10 cellular contexts compared by ENCODE assay signal in the genomic region with DNA sequence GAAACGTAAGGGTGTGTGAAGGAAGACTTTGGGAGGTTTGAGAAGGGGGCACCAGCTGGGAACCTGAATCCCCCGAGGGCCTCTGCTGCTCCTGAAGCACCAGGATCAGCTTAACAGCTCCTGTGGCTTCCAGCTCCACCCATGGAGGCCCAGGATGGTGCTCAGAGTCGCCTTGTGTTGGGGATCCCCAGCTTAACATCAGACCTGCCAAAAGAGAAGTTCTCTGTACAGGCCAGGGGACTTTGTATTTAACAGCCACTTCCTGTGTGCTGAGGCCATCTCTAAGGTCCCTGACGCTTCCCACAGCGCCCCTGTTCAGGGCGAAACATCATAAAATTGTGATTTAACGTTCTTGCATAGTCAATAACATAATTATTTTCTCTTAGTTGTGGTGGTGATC.
DNase-seq lines count a peak whose midpoint lies in the region; ATAC-seq, FAIRE-seq and TF ChIP-seq lines count a peak whose summit lies in the region.
"Had no signal": no experiment of that assay in that cellular context is flagged by ENCODE, and none has a peak within 500 bp of the region (broad histone marks: within the 10 kb centered on the region; RNA-seq: fewer than 3 reads in every experiment).

No MANE protein-coding gene starts in this region.

- ATAC-seq in GM21381 (IDR thresholded peaks at IDR 0.05; ENCODE audit: unreplicated experiment) (peak; percentile 77), HG03432 (IDR thresholded peaks at IDR 0.05; ENCODE audit: unreplicated experiment) (peak; percentile 92)

- H3K4me3 ChIP-seq in adrenal gland (no peak overlapping the region), right atrium auricular region (no peak overlapping the region)
- H3K4me3 ChIP-seq: esophagus muscularis mucosa had no signal

- WGBS in adrenal gland, 4 donors, result 71 to 80% (median 74%) methylated on average over 6 to 7 of the region's 7 CpGs

- no peak for TF ChIP-seq POLR2A in GM12891 (IDR thresholded peaks at IDR 0.05; ENCODE audit: low read depth, low read length)
- TF ChIP-seq POLR2A in adrenal gland (IDR thresholded peaks at IDR 0.05), result no peak

- H3K4me1 ChIP-seq in adrenal gland (replicated peaks in 1 of 2) (peaks cover 0 to 16% of the 10 kb centered on the region in 2 donors), right atrium auricular region (peaks cover 0 to 16% of the 10 kb centered on the region in 2 donors)

- H3K27ac ChIP-seq in adrenal gland, result no peak overlapping the region
- no peak overlapping the region for H3K27ac ChIP-seq in right atrium auricular region

- DNase-seq in GM12891 (ENCODE audit: insufficient read length, low spot score) (no peak), immature natural killer cell (no peak), adrenal gland (no peak), right atrium auricular region (ENCODE audit: low spot score) (no peak), NCI-H526 treated with DMSO at 0.1 percent for 48 hours (lab: John Stamatoyannopoulos, UW) (no peak)
- DNase-seq in stimulated activated CD4-positive, alpha-beta T cell treated with anti-CD3 and anti-CD28 coated beads, Interleukin-4, amount 100 ng/mL, for 4 hours, result no peak
- DNase-seq: activated CD4-positive, alpha-beta T cell treated with anti-CD3 and anti-CD28 coated beads for 48 hours had no signal

- peaks cover 53 to 79% of the 10 kb centered on the region in 2 donors for H3K4me1 Mint-ChIP-seq in immature natural killer cell

- TF ChIP-seq CTCF in adrenal gland (IDR thresholded peaks at IDR 0.05) (no peak), right atrium auricular region (IDR thresholded peaks at IDR 0.05) (no peak)

- H3K36me3 Mint-ChIP-seq in immature natural killer cell, result peaks cover 6 to 18% (median 8%) of the 10 kb centered on the region in 3 donors

- H3K27me3 ChIP-seq in adrenal gland (no peaks in the 10 kb centered on the region), right atrium auricular region (no peaks in the 10 kb centered on the region)
- H3K27me3 ChIP-seq: esophagus muscularis mucosa had no signal

- no peaks in the 10 kb centered on the region for H3K36me3 ChIP-seq in adrenal gland (replicated peaks in 1 of 2)
- peaks cover 2% of the 10 kb centered on the region for H3K36me3 ChIP-seq in right atrium auricular region

- intact Hi-C loops in adrenal gland (cut with DNase I), result no loop called here

- H3K27ac Mint-ChIP-seq in immature natural killer cell, result peak overlapping the region; percentile 46 to 83 (median 67)

- peaks cover 0 to 3% (median 0%) of the 10 kb centered on the region in 6 donors for H3K9me3 Mint-ChIP-seq in immature natural killer cell

- H3K27me3 Mint-ChIP-seq in immature natural killer cell (ENCODE audit: low read depth in 3 of 3), result peaks cover 0 to 1% (median 0%) of the 10 kb centered on the region in 3 donors

- no peak for FAIRE-seq in GM12891 (lab: Jason Lieb, UNC)

- H3K9me3 ChIP-seq in adrenal gland (replicated peaks in 1 of 3) (no peaks in the 10 kb centered on the region), right atrium auricular region (peaks cover 0 to 3% of the 10 kb centered on the region in 2 donors)
- H3K9me3 ChIP-seq: esophagus muscularis mucosa had no signal

- H3K4me3 Mint-ChIP-seq in immature natural killer cell, result peak overlapping the region in 2 of 5 donors; percentile 9 to 18

TF ChIP-seq in GM12891, 5 proteins besides CTCF, POLR2A, EP300 and RAD21:
- TF ChIP-seq POLR2AphosphoS5 (IDR thresholded peaks at IDR 0.05; ENCODE audit: low read depth, low read length) (no peak), SPI1 (IDR thresholded peaks at IDR 0.05; ENCODE audit: low read depth, low read length) (0 out of 2 replicates have a peak, but pooled peaks have one; percentile 33)
